Comparison of ENCODE assay signal across 15 cellular contexts in the genomic region with DNA sequence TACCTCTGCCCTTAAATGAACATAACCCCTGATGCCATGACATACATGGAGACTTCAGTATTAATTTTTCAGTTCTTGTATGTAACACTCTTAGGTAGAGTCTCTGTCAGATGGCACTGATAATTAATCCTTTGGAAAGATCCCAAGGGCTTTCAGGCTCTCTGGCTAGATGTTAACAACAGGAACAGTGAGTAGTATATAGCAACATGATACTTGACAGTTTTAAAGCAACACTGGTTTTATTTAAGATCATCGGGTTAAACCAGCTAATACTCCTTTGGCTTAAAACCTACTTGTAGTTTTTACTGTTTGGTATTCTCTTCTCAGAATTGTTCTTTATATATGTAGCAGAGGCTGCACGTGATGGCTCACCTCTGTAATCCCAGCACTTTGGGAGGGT.
"Had no signal": no experiment of that assay in that cellular context is flagged by ENCODE, and none has a peak within 500 bp of the region (broad histone marks: within the 10 kb centered on the region; RNA-seq: fewer than 3 reads in every experiment).

No MANE protein-coding gene starts in this region.

- H3K4me1 Mint-ChIP-seq: activated naive CD8-positive, alpha-beta T cell treated with anti-CD3 and anti-CD28 coated beads, Interleukin-2, amount 50 U/mL, for 24 hours; immature natural killer cell had no signal

- ATAC-seq: activated CD8-positive, alpha-beta T cell treated with anti-CD3 and anti-CD28 coated beads for 36 hours; activated naive CD8-positive, alpha-beta T cell treated with anti-CD3 and anti-CD28 coated beads, Interleukin-2, amount 50 U/mL, for 24 hours; left cardiac atrium; naive thymus-derived CD4-positive, alpha-beta T cell had no signal

- H3K4me1 ChIP-seq: ascending aorta, right atrium auricular region had no signal

- H3K4me3 Mint-ChIP-seq: activated CD8-positive, alpha-beta T cell treated with anti-CD3 and anti-CD28 coated beads for 36 hours; activated naive CD8-positive, alpha-beta T cell treated with anti-CD3 and anti-CD28 coated beads, Interleukin-2, amount 50 U/mL, for 24 hours; immature natural killer cell; naive thymus-derived CD4-positive, alpha-beta T cell had no signal

- DNase-seq: activated CD4-positive, alpha-beta T cell treated with anti-CD3 and anti-CD28 coated beads for 4 hours; activated CD8-positive, alpha-beta memory T cell treated with anti-CD3 and anti-CD28 coated beads, Interleukin-2, amount 50 U/mL, for 48 hours; activated CD8-positive, alpha-beta T cell treated with anti-CD3 and anti-CD28 coated beads for 36 hours; activated naive CD4-positive, alpha-beta T cell treated with Interleukin-2 at 50 U/mL for 16 hours; activated naive CD8-positive, alpha-beta T cell treated with anti-CD3 and anti-CD28 coated beads, Interleukin-2, amount 50 U/mL, for 24 hours; immature natural killer cell; left cardiac atrium; mammary epithelial cell; naive thymus-derived CD4-positive, alpha-beta T cell; nucleus accumbens; thyroid gland had no signal

- H3K9me3 ChIP-seq: ascending aorta, esophagus muscularis mucosa, right atrium auricular region, thyroid gland had no signal

- H3K36me3 Mint-ChIP-seq: immature natural killer cell had no signal

- H3K9me3 Mint-ChIP-seq: activated CD8-positive, alpha-beta T cell treated with anti-CD3 and anti-CD28 coated beads for 36 hours; activated naive CD8-positive, alpha-beta T cell treated with anti-CD3 and anti-CD28 coated beads, Interleukin-2, amount 50 U/mL, for 24 hours; immature natural killer cell; naive thymus-derived CD4-positive, alpha-beta T cell had no signal

- H3K36me3 ChIP-seq: ascending aorta, esophagus muscularis mucosa, right atrium auricular region, thyroid gland had no signal

- H3K27me3 ChIP-seq: ascending aorta, esophagus muscularis mucosa, right atrium auricular region, thyroid gland had no signal

- H3K27ac ChIP-seq: ascending aorta, esophagus muscularis mucosa, right atrium auricular region, skin epidermis had no signal

- H3K27ac Mint-ChIP-seq: activated CD8-positive, alpha-beta T cell treated with anti-CD3 and anti-CD28 coated beads for 36 hours; activated naive CD8-positive, alpha-beta T cell treated with anti-CD3 and anti-CD28 coated beads, Interleukin-2, amount 50 U/mL, for 24 hours; immature natural killer cell; naive thymus-derived CD4-positive, alpha-beta T cell had no signal

- H3K4me3 ChIP-seq: ascending aorta, esophagus muscularis mucosa, right atrium auricular region, skin epidermis, thyroid gland had no signal

- H3K27me3 Mint-ChIP-seq: activated CD8-positive, alpha-beta T cell treated with anti-CD3 and anti-CD28 coated beads for 36 hours; activated naive CD8-positive, alpha-beta T cell treated with anti-CD3 and anti-CD28 coated beads, Interleukin-2, amount 50 U/mL, for 24 hours had no signal
